ENCODE assay signal across 8 cellular contexts in genomic region chr21:36504067-36505058, GRCh38. TPM values are rescaled to one million over a fixed set of nuclear protein-coding genes. Genes with fewer than 3 reads are reported as not detected.
DNase-seq lines count a peak whose midpoint lies in the region; ATAC-seq and TF ChIP-seq lines count a peak whose summit lies in the region.

No MANE protein-coding gene starts in this region.

- peak; percentile 76 to 94 (median 90) for TF ChIP-seq CTCF in thyroid gland (IDR thresholded peaks at IDR 0.05)

- no peak for ATAC-seq in HG02588 (IDR thresholded peaks at IDR 0.05; ENCODE audit: unreplicated experiment)

- WGBS in thyroid gland, 2 donors: 33 to 36% methylated on average over 5 of the region's 5 CpGs

- H3K27ac ChIP-seq in thyroid gland: no peak overlapping the region

- peaks cover 0 to 8% of the 10 kb centered on the region in 2 donors for H3K4me1 ChIP-seq in thyroid gland

- no peaks in the 10 kb centered on the region for H3K9me3 ChIP-seq in thyroid gland

- H3K4me3 ChIP-seq in thyroid gland (replicated peaks in 1 of 3): no peak overlapping the region

- DNase-seq in DMS153 (lab: John Stamatoyannopoulos, UW) (peak; percentile 22), HS-5 (ENCODE audit: low read depth) (peak; percentile 22), SK-MEL-5 (ENCODE audit: low read depth, low spot score) (peak; percentile 52), cerebellum (ENCODE audit: low spot score) (peak; percentile 44), lung microvascular endothelial cell (ENCODE audit: low read depth in 2 of 2) (peak; percentile 71 to 73), thyroid gland (peak; percentile 26 to 30)
- no peak for DNase-seq in activated CD4-positive, CD25-positive, alpha-beta regulatory T cell treated with anti-CD3 and anti-CD28 coated beads, Interleukin-2, amount 50 U/mL, for 72 hours

- in situ Hi-C loops in SK-MEL-5 (cut with HindIII; ENCODE audit: low pct_unique_long_range_greater_than_20kb, low sequenced_read_pairs): no loop called here

- no peak for TF ChIP-seq POLR2A in thyroid gland (IDR thresholded peaks at IDR 0.05)

- no peaks in the 10 kb centered on the region for H3K36me3 ChIP-seq in thyroid gland

- intact Hi-C loops in thyroid gland (cut with DNase I): loop anchor here (10.0 kb wide), 1 partner anchor 420 kb away; no protein-coding TSS in a partner anchor

- no peaks in the 10 kb centered on the region for H3K27me3 ChIP-seq in thyroid gland

RNA-seq across cellular contexts. Expression of gene CLDN14, which starts 24.4 kb away (rescaled TPM):
- 12.5 and 12.9 TPM in 2 replicates for total RNA-seq in SK-MEL-5 (2014; rRNA removed; shearing (Covaris generic))
- polyA plus RNA-seq in SK-MEL-5 (2015; cell fraction: cytosol; rRNA removed): 15.9 and 19.0 TPM in 2 replicates
- polyA plus RNA-seq in SK-MEL-5 (2015; cell fraction: nucleus; rRNA removed): 3.1 and 5.5 TPM in 2 replicates
- total RNA-seq in cerebellum: not detected
- total RNA-seq in lung microvascular endothelial cell: 0.22 TPM in 1 of 2 replicates, not detected in the other
- not detected for total RNA-seq in thyroid gland

Comparison
In these comparisons a context has a peak if more than half of its experiments do, and no peak if none do; other contexts are left out.
1. RNA of gene CLDN14, which starts 24.4 kb away (total RNA-seq): 12.5 to 12.9 TPM in SK-MEL-5; not detected in cerebellum (single experiment), 0.22 TPM in lung microvascular endothelial cell and not detected in thyroid gland; every median in the first group is over 10 times any median in the second.